In the genomic region with DNA sequence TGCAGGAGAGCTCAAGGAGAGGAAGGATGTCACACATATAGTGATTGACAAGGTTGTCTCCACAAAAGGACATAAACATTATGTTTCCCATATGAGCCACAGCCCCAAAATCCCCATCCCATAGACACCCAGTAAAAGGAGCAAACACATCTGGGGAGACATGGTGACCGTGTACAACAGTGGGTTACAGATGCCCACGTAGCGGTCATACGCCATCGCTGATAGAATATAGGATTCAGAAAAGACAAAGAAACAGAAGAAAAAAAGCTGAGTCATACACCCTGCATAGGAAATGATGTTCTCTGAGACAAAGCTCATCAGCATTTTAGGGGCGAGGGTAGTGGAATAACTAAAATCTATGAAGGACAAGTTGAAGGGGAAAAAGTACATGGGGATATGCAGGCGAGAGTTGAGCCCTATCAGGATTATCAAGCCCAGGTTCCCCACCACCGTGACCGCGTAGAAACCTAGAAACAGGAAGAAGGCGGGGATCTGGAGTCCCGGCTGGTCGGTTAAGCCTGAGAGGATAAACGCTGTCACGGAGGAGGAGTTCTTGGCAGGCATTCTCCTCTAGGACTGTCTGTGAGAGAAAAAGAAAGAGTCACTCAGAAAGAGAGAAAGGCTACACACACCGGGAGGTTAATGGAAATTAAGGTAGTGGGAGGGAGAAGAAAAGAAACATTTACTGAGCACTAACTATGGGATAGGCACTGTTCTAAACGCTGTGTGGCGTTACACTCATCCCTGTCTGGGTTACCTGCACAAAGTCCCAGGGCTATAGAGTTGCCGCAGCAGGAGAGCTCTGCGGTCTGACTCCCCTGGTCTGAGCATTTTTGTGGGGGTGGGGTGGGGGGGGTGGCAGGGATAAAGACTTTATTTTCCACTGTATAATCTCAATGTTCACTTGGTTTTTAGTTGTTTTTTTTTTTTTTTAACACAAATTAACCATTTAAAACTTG, we compare ENCODE assay signal across 8 cellular contexts. TPM values are rescaled to one million over a fixed set of nuclear protein-coding genes. Genes with fewer than 3 reads are reported as not detected.
DNase-seq lines count a peak whose midpoint lies in the region.

No MANE protein-coding gene starts in this region.

- no peak overlapping the region for H3K27ac ChIP-seq in effector memory CD4-positive, alpha-beta T cell (ENCODE audit: insufficient read depth, low read length, poor library complexity, severe bottlenecking)

- H3K9me3 ChIP-seq in effector memory CD4-positive, alpha-beta T cell (ENCODE audit: control insufficient read depth, low read length): no peaks in the 10 kb centered on the region

- peak; percentile 18 for DNase-seq in activated naive CD4-positive, alpha-beta T cell treated with anti-CD3 and anti-CD28 coated beads for 36 hours
- no peak for DNase-seq in activated naive CD4-positive, alpha-beta T cell (lab: John Stamatoyannopoulos, UW)
- DNase-seq in LHCN-M2 (ENCODE audit: low read depth): peak; percentile 34
- peak; percentile 30 for DNase-seq in UCSD-AML1 (lab: John Stamatoyannopoulos, UW; ENCODE audit: unreplicated experiment)
- peak; percentile 42 for DNase-seq in glomerular visceral epithelial cell (ENCODE audit: extremely low spot score)
- peak; percentile 64 for DNase-seq in renal cortical epithelial cell (ENCODE audit: low read depth)
- no peak for DNase-seq in effector memory CD4-positive, alpha-beta T cell
- no peak for DNase-seq in activated CD8-positive, alpha-beta memory T cell treated with anti-CD3 and anti-CD28 coated beads, Interleukin-2, amount 50 U/mL, for 4 hours

- H3K4me1 ChIP-seq in effector memory CD4-positive, alpha-beta T cell (ENCODE audit: control insufficient read depth, insufficient read depth, low read length, poor library complexity, severe bottlenecking): no peaks in the 10 kb centered on the region

- no peaks in the 10 kb centered on the region for H3K9me3 Mint-ChIP-seq in activated naive CD4-positive, alpha-beta T cell treated with anti-CD3 and anti-CD28 coated beads for 36 hours

- no peaks in the 10 kb centered on the region for H3K36me3 Mint-ChIP-seq in activated naive CD4-positive, alpha-beta T cell treated with anti-CD3 and anti-CD28 coated beads for 36 hours (ENCODE audit: low read depth)

- H3K4me3 ChIP-seq in effector memory CD4-positive, alpha-beta T cell (ENCODE audit: insufficient read depth, low read depth, low read length, poor library complexity, severe bottlenecking): no peak overlapping the region

- H3K27me3 Mint-ChIP-seq in activated naive CD4-positive, alpha-beta T cell treated with anti-CD3 and anti-CD28 coated beads for 36 hours (ENCODE audit: low read depth): peaks cover 40% of the 10 kb centered on the region

- no peaks in the 10 kb centered on the region for H3K27me3 ChIP-seq in effector memory CD4-positive, alpha-beta T cell (replicated peaks; ENCODE audit: control insufficient read depth, insufficient read depth, low read length, poor library complexity, severe bottlenecking)

- H3K27ac Mint-ChIP-seq in activated naive CD4-positive, alpha-beta T cell treated with anti-CD3 and anti-CD28 coated beads for 36 hours: no peak overlapping the region

- H3K36me3 ChIP-seq in effector memory CD4-positive, alpha-beta T cell (ENCODE audit: control insufficient read depth, insufficient read depth, low read length): no peaks in the 10 kb centered on the region

- peaks cover 6% of the 10 kb centered on the region for H3K4me1 Mint-ChIP-seq in activated naive CD4-positive, alpha-beta T cell treated with anti-CD3 and anti-CD28 coated beads for 36 hours (ENCODE audit: low read depth)

- H3K4me3 Mint-ChIP-seq in activated naive CD4-positive, alpha-beta T cell treated with anti-CD3 and anti-CD28 coated beads for 36 hours: peak overlapping the region; percentile 54

- CTCF ChIA-PET in activated naive CD4-positive, alpha-beta T cell treated with anti-CD3 and anti-CD28 coated beads for 36 hours (lab: Charles Lee): interaction anchor here (0.6 kb wide), 1 partner anchor 65 kb away, joined by 3 read pairs; no protein-coding TSS in a partner anchor

- intact Hi-C loops in activated naive CD4-positive, alpha-beta T cell treated with anti-CD3 and anti-CD28 coated beads for 36 hours (cut with micrococcal nuclease): no loop called here

RNA-seq across cellular contexts. Expression of a gene that starts 36.1 kb away (rescaled TPM):
- not detected for total RNA-seq in activated naive CD4-positive, alpha-beta T cell treated with anti-CD3 and anti-CD28 coated beads for 36 hours
- total RNA-seq in LHCN-M2 (2014; rRNA removed): not detected in 2 replicates
- not detected for polyA plus RNA-seq in LHCN-M2 (2012)
- not detected in 2 replicates for total RNA-seq in renal cortical epithelial cell

RNA-seq across cellular contexts. Expression of a gene that starts 57.0 kb away (rescaled TPM):
- not detected for total RNA-seq in activated naive CD4-positive, alpha-beta T cell treated with anti-CD3 and anti-CD28 coated beads for 36 hours
- total RNA-seq in LHCN-M2 (2014; rRNA removed) (not detected in 2 replicates), renal cortical epithelial cell (not detected in 2 replicates)
- not detected for polyA plus RNA-seq in LHCN-M2 (2012)

Comparison
In these comparisons a context has a peak if more than half of its experiments do, and no peak if none do; other contexts are left out.
1. DNase-seq: peak in activated naive CD4-positive, alpha-beta T cell treated with anti-CD3 and anti-CD28 coated beads for 36 hours (single experiment), LHCN-M2 (single experiment), UCSD-AML1 (single experiment), glomerular visceral epithelial cell (single experiment) and renal cortical epithelial cell (single experiment); none in activated naive CD4-positive, alpha-beta T cell (0 of 4), effector memory CD4-positive, alpha-beta T cell (0 of 3) and activated CD8-positive, alpha-beta memory T cell treated with anti-CD3 and anti-CD28 coated beads, Interleukin-2, amount 50 U/mL, for 4 hours (single experiment).